8 cellular contexts compared by ENCODE assay signal in genomic region chr5:178113841-178114324, GRCh38. TPM values are rescaled to one million over a fixed set of nuclear protein-coding genes. Genes with fewer than 3 reads are reported as not detected.
DNase-seq lines count a peak whose midpoint lies in the region; ATAC-seq and TF ChIP-seq lines count a peak whose summit lies in the region.

No MANE protein-coding gene starts in this region.

- H3K9ac ChIP-seq in IMR-90 (ENCODE audit: low read depth, low read length): no peak overlapping the region
- H3K9ac ChIP-seq in mesendoderm (ENCODE audit: low read length): peak overlapping the region; percentile 92

- H3K9me3 ChIP-seq in IMR-90 (ENCODE audit: control insufficient read depth, insufficient read depth, low read length): no peaks in the 10 kb centered on the region

- POLR2A ChIA-PET in IMR-90 (lab: Charles Lee; ENCODE audit: unreplicated experiment): no interaction called here

- H3K27me3 ChIP-seq in IMR-90 (ENCODE audit: control insufficient read depth, insufficient read depth, low read length) (peaks cover 49% of the 10 kb centered on the region), brain microvascular endothelial cell (replicated peaks) (peaks cover 28% of the 10 kb centered on the region), mesendoderm (ENCODE audit: insufficient read depth, low read length, poor library complexity) (no peaks in the 10 kb centered on the region)

- no peak overlapping the region for H2BK15ac ChIP-seq in IMR-90 (ENCODE audit: low read depth, low read length)
- H2BK15ac ChIP-seq in mesendoderm (replicated peaks; ENCODE audit: low read depth): no peak overlapping the region

- H3K79me2 ChIP-seq in mesendoderm (ENCODE audit: control insufficient read depth, insufficient read depth, low read length): peaks cover 42% of the 10 kb centered on the region

- WGBS in IMR-90 (ENCODE audit: extremely low coverage in 2 of 2, insufficient read length in 1 of 2), 2 experiments: no CpG with 5 or more reads among the region's 41 CpGs
- no CpG with 5 or more reads among the region's 41 CpGs for WGBS in mesendoderm (ENCODE audit: extremely low coverage, insufficient coverage, low lambda C conversion rate)

- H4K91ac ChIP-seq in IMR-90 (ENCODE audit: insufficient read depth, low read depth, low read length): no peak overlapping the region

- CTCF ChIA-PET in IMR-90 (lab: Yijun Ruan, JAX): no interaction called here

- H3K23ac ChIP-seq in IMR-90 (ENCODE audit: low read depth, low read length) (no peak overlapping the region), mesendoderm (ENCODE audit: low read length) (no peak overlapping the region)

- H4K5ac ChIP-seq in IMR-90 (ENCODE audit: low read depth, low read length) (no peak overlapping the region), mesendoderm (ENCODE audit: low read length) (no peak overlapping the region)

- in situ Hi-C loops in IMR-90 (cut with MboI; ENCODE audit: low sequenced_read_pairs): no loop called here
- in situ Hi-C loops in brain microvascular endothelial cell (cut with HindIII; ENCODE audit: low pct_ligation_motif_present, low sequenced_read_pairs): no loop called here

- no peak overlapping the region for H3K18ac ChIP-seq in IMR-90 (ENCODE audit: low read depth, low read length)
- H3K18ac ChIP-seq in mesendoderm (ENCODE audit: low read length): peak overlapping the region; percentile 81

- intact Hi-C loops in IMR-90 (cut with micrococcal nuclease): no loop called here

- ATAC-seq in IMR-90 (ENCODE audit: low read depth) (no peak), HG02970 (IDR thresholded peaks at IDR 0.05; ENCODE audit: low FRiP score, unreplicated experiment) (no peak), left lobe of liver (no peak)

- dilution Hi-C loops in IMR-90 (cut with HindIII; ENCODE audit: low sequenced_read_pairs, unreplicated experiment): no loop called here

- no peaks in the 10 kb centered on the region for H3K9me1 ChIP-seq in IMR-90 (ENCODE audit: insufficient read depth, low read length)

- no peak for TF ChIP-seq RAD21 in IMR-90 (IDR thresholded peaks at IDR 0.05; ENCODE audit: low read length)

- H3K4me2 ChIP-seq in IMR-90 (ENCODE audit: low read depth, low read length): peak overlapping the region; percentile 75; the same call in 1 of the 2 replicates
- H3K4me2 ChIP-seq in mesendoderm (ENCODE audit: low read length): peak overlapping the region; percentile 91

- H4K20me1 ChIP-seq in IMR-90 (ENCODE audit: insufficient read depth, low read length): no peaks in the 10 kb centered on the region

- peak; percentile 46 for DNase-seq in ELF-1 (ENCODE audit: low read depth, low spot score)
- no peak for DNase-seq in IMR-90
- DNase-seq in brain microvascular endothelial cell: no peak
- DNase-seq in mesendoderm: peak; percentile 65
- DNase-seq in KG1 (lab: John Stamatoyannopoulos, UW): no peak
- DNase-seq in left lobe of liver (ENCODE audit: low spot score): no peak
- DNase-seq in NCI-H524 treated with DMSO at 0.1 percent for 48 hours (lab: John Stamatoyannopoulos, UW): no peak

- H3K4ac ChIP-seq in IMR-90 (ENCODE audit: low read depth, low read length) (no peak overlapping the region), mesendoderm (ENCODE audit: low read depth, low read length) (peak overlapping the region; percentile 90)

- H3K36me3 ChIP-seq in IMR-90 (ENCODE audit: control insufficient read depth, insufficient read depth, low read length): no peaks in the 10 kb centered on the region
- H3K36me3 ChIP-seq in brain microvascular endothelial cell (replicated peaks): no peaks in the 10 kb centered on the region
- H3K36me3 ChIP-seq in mesendoderm (ENCODE audit: control insufficient read depth, insufficient read depth, low read length): no peaks in the 10 kb centered on the region

- H2BK120ac ChIP-seq in IMR-90 (ENCODE audit: low read depth, low read length) (no peak overlapping the region), mesendoderm (ENCODE audit: low read depth, low read length) (no peak overlapping the region)

- H2BK5ac ChIP-seq in IMR-90 (ENCODE audit: low read depth, low read length, poor library complexity, severe bottlenecking) (no peak overlapping the region), mesendoderm (ENCODE audit: low read length) (peak overlapping the region; percentile 63)

- TF ChIP-seq POLR2A in IMR-90 (IDR thresholded peaks at IDR 0.05; ENCODE audit: low read depth, low read length): no peak

- H2AK5ac ChIP-seq in IMR-90 (ENCODE audit: low read depth, low read length) (no peak overlapping the region; the same call in 1 of the 2 replicates), mesendoderm (ENCODE audit: low read length) (no peak overlapping the region)

- peak overlapping the region; percentile 20; the same call in 1 of the 2 replicates for H3K4me3 ChIP-seq in IMR-90 (ENCODE audit: insufficient read depth, low read depth, low read length)
- H3K4me3 ChIP-seq in brain microvascular endothelial cell (ENCODE audit: low read depth, low read length): peak overlapping the region; percentile 24
- H3K4me3 ChIP-seq in mesendoderm (ENCODE audit: low read length): peak overlapping the region; percentile 68

- no peak overlapping the region for H2AK9ac ChIP-seq in IMR-90 (replicated peaks; ENCODE audit: low read depth, low read length, poor library complexity)

- H3K56ac ChIP-seq in IMR-90 (ENCODE audit: extremely low read depth, insufficient read depth, low read length) (no peak overlapping the region), mesendoderm (ENCODE audit: low read length) (peak overlapping the region; percentile 93)

- no TSS peak for BruUV-seq in IMR-90 (replicated peaks; lab: Mats Ljungman, UMichigan)

- H2AFZ ChIP-seq in IMR-90 (replicated peaks; ENCODE audit: low read length, poor library complexity): peak overlapping the region; percentile 21

- H3K79me1 ChIP-seq in IMR-90 (ENCODE audit: low read depth in 1 of 2, low read length in 2 of 2) (no peaks in the 10 kb centered on the region), mesendoderm (ENCODE audit: low read length) (peaks cover 7% of the 10 kb centered on the region)

- no peak overlapping the region for H3K14ac ChIP-seq in IMR-90 (replicated peaks; ENCODE audit: low read depth, low read length)

- H3K27ac ChIP-seq in IMR-90 (ENCODE audit: insufficient read depth, low read length) (no peak overlapping the region), brain microvascular endothelial cell (no peak overlapping the region), mesendoderm (ENCODE audit: low read depth, low read length) (peak overlapping the region; percentile 86)

- TF ChIP-seq CTCF in IMR-90 (conservative IDR thresholded peaks at IDR 0.05; ENCODE audit: low read depth, low read length) (no peak), brain microvascular endothelial cell (IDR thresholded peaks at IDR 0.05; ENCODE audit: low read depth, low read length, missing control alignments) (no peak)

- no peak overlapping the region for H2BK20ac ChIP-seq in IMR-90 (ENCODE audit: low read depth, low read length)

- H4K8ac ChIP-seq in IMR-90 (ENCODE audit: low read depth in 2 of 2, low read length in 2 of 2) (no peak overlapping the region), mesendoderm (ENCODE audit: low read depth, low read length) (no peak overlapping the region)

- no peaks in the 10 kb centered on the region; the same call in 1 of the 2 replicates for H3K4me1 ChIP-seq in IMR-90 (ENCODE audit: control insufficient read depth, insufficient read depth, low read length)
- peaks cover 12% of the 10 kb centered on the region for H3K4me1 ChIP-seq in mesendoderm (ENCODE audit: control insufficient read depth, low read depth, low read length)

TF ChIP-seq in IMR-90, 13 proteins besides CTCF, POLR2A, EP300 and RAD21 (continues in another document):
- no peak for TF ChIP-seq FOS (IDR thresholded peaks at IDR 0.05; ENCODE audit: low read depth, low read length)
- TF ChIP-seq BHLHE40 (IDR thresholded peaks at IDR 0.05; ENCODE audit: low read depth, low read length): no peak
- no peak for TF ChIP-seq NFE2L2 (IDR thresholded peaks at IDR 0.05; ENCODE audit: low read depth, low read length)
- TF ChIP-seq ELK1 (IDR thresholded peaks at IDR 0.05; ENCODE audit: borderline replicate concordance, low read depth, low read length): no peak
- no peak for TF ChIP-seq MXI1 (IDR thresholded peaks at IDR 0.05; ENCODE audit: borderline replicate concordance, low read depth, low read length)
- TF ChIP-seq MAZ (IDR thresholded peaks at IDR 0.05; ENCODE audit: borderline replicate concordance, low read depth, low read length): no peak

RNA-seq across cellular contexts. Expression of gene N4BP3, which starts 0.6 kb away (rescaled TPM):
- total RNA-seq in IMR-90 (2012; rRNA removed): under 0.01 and 0.18 TPM in 2 replicates
- 0.14 and 0.16 TPM in 2 replicates for polyA plus RNA-seq in IMR-90 (2012; rRNA removed)
- polyA plus RNA-seq in IMR-90 (2012; cell fraction: cytosol; rRNA removed): 0.10 and 0.16 TPM in 2 replicates
- 0.19 and 0.30 TPM in 2 replicates for polyA plus RNA-seq in IMR-90 (2012; cell fraction: nucleus; rRNA removed; ENCODE audit: low replicate concordance)
- polyA plus RNA-seq in mesendoderm (2013, experiment 1 of 2): 7.4 TPM
- polyA plus RNA-seq in mesendoderm (2013, experiment 2 of 2): 7.4 TPM
- 0.13 TPM for total RNA-seq in left lobe of liver

RNA-seq across cellular contexts. Expression of gene RMND5B, which starts 16.9 kb away (rescaled TPM):
- total RNA-seq in IMR-90 (2012; rRNA removed) (11.7 and 14.0 TPM in 2 replicates), left lobe of liver (22.9 TPM)
- polyA plus RNA-seq in IMR-90 (2012; rRNA removed): 19.5 and 21.6 TPM in 2 replicates
- 17.7 and 18.8 TPM in 2 replicates for polyA plus RNA-seq in IMR-90 (2012; cell fraction: cytosol; rRNA removed)
- polyA plus RNA-seq in IMR-90 (2012; cell fraction: nucleus; rRNA removed; ENCODE audit: low replicate concordance): 31.0 and 42.5 TPM in 2 replicates
- polyA plus RNA-seq in mesendoderm (2013, experiment 1 of 2): 21.6 TPM
- 23.0 TPM for polyA plus RNA-seq in mesendoderm (2013, experiment 2 of 2)

RNA-seq across cellular contexts. Expression of gene NHP2, which starts 39.8 kb away (rescaled TPM):
- 278 and 302 TPM in 2 replicates for total RNA-seq in IMR-90 (2012; rRNA removed)
- 180 and 207 TPM in 2 replicates for polyA plus RNA-seq in IMR-90 (2012; rRNA removed)
- 281 and 300 TPM in 2 replicates for polyA plus RNA-seq in IMR-90 (2012; cell fraction: cytosol; rRNA removed)
- polyA plus RNA-seq in IMR-90 (2012; cell fraction: nucleus; rRNA removed; ENCODE audit: low replicate concordance): 73.8 and 99.0 TPM in 2 replicates
- 283 TPM for polyA plus RNA-seq in mesendoderm (2013, experiment 1 of 2)
- 289 TPM for polyA plus RNA-seq in mesendoderm (2013, experiment 2 of 2)
- 45.6 TPM for total RNA-seq in left lobe of liver

Comparison
In these comparisons a context has a peak if more than half of its experiments do, and no peak if none do; other contexts are left out.
1. DNase-seq: peak in ELF-1 (single experiment) and mesendoderm (single experiment); none in IMR-90 (single experiment), brain microvascular endothelial cell (single experiment), KG1 (single experiment), left lobe of liver (single experiment) and NCI-H524 treated with DMSO at 0.1 percent for 48 hours (single experiment).
2. Peak in every context shown above with its lines, with median percentiles within 50 percentile points of each other: H3K4me3 ChIP-seq.